Comparison of ENCODE assay signal across 30 cellular contexts in genomic region chr12:93634416-93634815, GRCh38. TPM values are rescaled to one million over a fixed set of nuclear protein-coding genes. Genes with fewer than 3 reads are reported as not detected.
DNase-seq lines count a peak whose midpoint lies in the region; ATAC-seq, FAIRE-seq and TF ChIP-seq lines count a peak whose summit lies in the region.
"Had no signal": no experiment of that assay in that cellular context is flagged by ENCODE, and none has a peak within 500 bp of the region (broad histone marks: within the 10 kb centered on the region; RNA-seq: fewer than 3 reads in every experiment).

No MANE protein-coding gene starts in this region.

- H3K4me3 Mint-ChIP-seq in activated naive CD4-positive, alpha-beta T cell treated with anti-CD3 and anti-CD28 coated beads, Interleukin-2, amount 10 ng/mL, durations not matched to agents 7 days and 5 days: no peak overlapping the region
- H3K4me3 Mint-ChIP-seq: T-helper 1 cell treated with Interleukin-12 subunit alpha and Interleukin-12 subunit beta and Interleukin-4 antibody, amounts not matched to agents 30 μg/mL and 1 μg/mL, for 36 hours had no signal

- no peak for ATAC-seq in HG03135 (IDR thresholded peaks at IDR 0.05; ENCODE audit: unreplicated experiment)
- ATAC-seq in GM18861 (IDR thresholded peaks at IDR 0.05; ENCODE audit: unreplicated experiment): no peak

- DNase-seq in AG08395 (ENCODE audit: low spot score) (peak; percentile 22), HPDE6-E6E7 (ENCODE audit: extremely low spot score) (peak; percentile 14), bronchial epithelial cell (ENCODE audit: low read depth) (peak; percentile 61), iris pigment epithelial cell (ENCODE audit: low read depth) (peak; percentile 67), caudate nucleus (lab: John Stamatoyannopoulos, UW) (no peak)
- DNase-seq in activated naive CD4-positive, alpha-beta T cell treated with anti-CD3 and anti-CD28 coated beads, Interleukin-2, amount 10 ng/mL, durations not matched to agents 7 days and 5 days: no peak
- DNase-seq: 8988T; activated CD8-positive, alpha-beta memory T cell treated with anti-CD3 and anti-CD28 coated beads, Interleukin-2, amount 50 U/mL, for 4 hours; activated effector memory CD4-positive, alpha-beta T cell treated with Interleukin-2 at 50 U/mL for 16 hours; amygdala; cerebellar nuclear complex; effector CD8-positive, alpha-beta T cell; GOT3; hypothalamus; NCI-H1092 treated with DMSO at 0.1 percent for 48 hours; NCI-H2029; NCI-H345; NCI-H82; PC-9; SJCRH30; stimulated activated CD4-positive, alpha-beta T cell treated with anti-CD3 and anti-CD28 coated beads, Interleukin-4, amount 100 ng/mL, for 4 hours; stomach; upper lobe of left lung had no signal

- CTCF ChIA-PET in activated naive CD4-positive, alpha-beta T cell treated with anti-CD3 and anti-CD28 coated beads, Interleukin-2, amount 10 ng/mL, durations not matched to agents 7 days and 5 days (lab: Charles Lee): no interaction called here

- peaks cover 19% of the 10 kb centered on the region for H3K9me3 Mint-ChIP-seq in activated naive CD4-positive, alpha-beta T cell treated with anti-CD3 and anti-CD28 coated beads, Interleukin-2, amount 10 ng/mL, durations not matched to agents 7 days and 5 days

- no peaks in the 10 kb centered on the region for H3K36me3 ChIP-seq in bronchial epithelial cell (ENCODE audit: control insufficient read depth, insufficient read depth, low read length)
- H3K36me3 ChIP-seq: BLaER1 treated with 17β-estradiol and CSF1 and Interleukin-3, amounts not matched to agents 10 nM and 100 nM; neutrophil; SJCRH30; stomach; upper lobe of left lung had no signal

- TF ChIP-seq CTCF in bronchial epithelial cell (IDR thresholded peaks at IDR 0.05; ENCODE audit: insufficient read depth, low read length, severe bottlenecking): no peak

- peaks cover 24% of the 10 kb centered on the region for H3K27me3 Mint-ChIP-seq in activated naive CD4-positive, alpha-beta T cell treated with anti-CD3 and anti-CD28 coated beads, Interleukin-2, amount 10 ng/mL, durations not matched to agents 7 days and 5 days

- no peak overlapping the region for H3K27ac ChIP-seq in caudate nucleus (ENCODE audit: low read depth, low read length)
- H3K27ac ChIP-seq: BLaER1 treated with 17β-estradiol and CSF1 and Interleukin-3, amounts not matched to agents 10 nM and 100 nM; neutrophil; PC-9; SJCRH30; stomach; upper lobe of left lung had no signal

- H3K27me3 ChIP-seq in bronchial epithelial cell (ENCODE audit: control insufficient read depth, insufficient read depth, low read length): peaks cover 5% of the 10 kb centered on the region
- H3K27me3 ChIP-seq: BLaER1 treated with 17β-estradiol and CSF1 and Interleukin-3, amounts not matched to agents 10 nM and 100 nM; SJCRH30; upper lobe of left lung had no signal

- FAIRE-seq in bronchial epithelial cell (lab: Jason Lieb, UNC): no peak
- FAIRE-seq: HTR-8/SVneo had no signal

- no peak overlapping the region for H3K4me3 ChIP-seq in bronchial epithelial cell (ENCODE audit: low read depth, low read length)
- H3K4me3 ChIP-seq: BLaER1 treated with 17β-estradiol and CSF1 and Interleukin-3, amounts not matched to agents 10 nM and 100 nM; lung; PC-9; SJCRH30; stomach; upper lobe of left lung had no signal

- no peaks in the 10 kb centered on the region for H3K36me3 Mint-ChIP-seq in activated naive CD4-positive, alpha-beta T cell treated with anti-CD3 and anti-CD28 coated beads, Interleukin-2, amount 10 ng/mL, durations not matched to agents 7 days and 5 days

- no peak overlapping the region for H3K27ac Mint-ChIP-seq in activated naive CD4-positive, alpha-beta T cell treated with anti-CD3 and anti-CD28 coated beads, Interleukin-2, amount 10 ng/mL, durations not matched to agents 7 days and 5 days
- H3K27ac Mint-ChIP-seq: T-helper 1 cell treated with Interleukin-12 subunit alpha and Interleukin-12 subunit beta and Interleukin-4 antibody, amounts not matched to agents 30 μg/mL and 1 μg/mL, for 36 hours had no signal

- no peaks in the 10 kb centered on the region for H3K4me1 Mint-ChIP-seq in activated naive CD4-positive, alpha-beta T cell treated with anti-CD3 and anti-CD28 coated beads, Interleukin-2, amount 10 ng/mL, durations not matched to agents 7 days and 5 days

RNA-seq across cellular contexts. Expression of gene CRADD, which starts 42.8 kb away (rescaled TPM):
- total RNA-seq in bronchial epithelial cell: 11.8 and 15.4 TPM in 2 replicates

Comparison
In these comparisons a context has a peak if more than half of its experiments do, and no peak if none do; other contexts are left out.
1. DNase-seq: peak in AG08395 (single experiment), HPDE6-E6E7 (single experiment), bronchial epithelial cell (single experiment) and iris pigment epithelial cell (single experiment); none in caudate nucleus (0 of 61) and activated naive CD4-positive, alpha-beta T cell treated with anti-CD3 and anti-CD28 coated beads, Interleukin-2, amount 10 ng/mL, durations not matched to agents 7 days and 5 days (single experiment).